1 cellular context compared by ENCODE assay signal in the genomic region with DNA sequence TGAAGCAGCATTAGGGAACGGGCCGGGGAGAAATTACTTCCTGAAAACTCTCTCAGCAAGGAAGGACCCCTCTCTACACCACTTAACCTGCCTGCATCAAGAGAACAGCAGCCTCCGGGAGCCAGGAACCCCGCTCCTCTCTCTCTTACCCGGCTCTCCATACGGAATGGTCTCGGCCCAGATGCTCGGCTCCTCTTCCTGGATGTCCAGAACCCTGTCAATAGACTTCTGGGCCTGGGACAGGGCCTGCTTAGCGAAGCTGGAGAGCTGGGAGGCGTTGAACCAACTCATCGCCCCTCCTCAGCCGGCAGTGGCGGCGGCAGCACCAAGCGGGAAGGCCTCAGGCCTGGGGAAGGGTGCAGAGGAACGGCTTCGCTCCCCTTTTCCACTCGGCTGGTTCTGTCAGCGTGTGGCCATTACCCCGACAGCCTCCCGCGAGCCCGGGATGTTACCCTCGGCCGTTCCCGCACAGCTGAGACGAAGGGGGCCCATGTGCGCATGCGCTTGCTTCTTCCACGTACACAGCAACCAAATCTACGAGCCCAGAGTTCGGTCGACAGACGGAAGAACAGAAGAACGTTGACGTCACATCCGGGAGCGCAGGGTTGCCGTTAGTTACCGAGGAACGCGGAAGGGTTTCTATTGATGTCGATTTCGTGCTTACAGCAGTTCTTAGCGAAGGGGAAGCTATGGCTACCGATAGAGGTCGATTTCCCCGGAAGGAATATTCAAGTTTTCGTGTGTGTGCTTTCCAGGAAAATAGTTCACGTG.
TF ChIP-seq lines count a peak whose summit lies in the region.

A gene with protein sequence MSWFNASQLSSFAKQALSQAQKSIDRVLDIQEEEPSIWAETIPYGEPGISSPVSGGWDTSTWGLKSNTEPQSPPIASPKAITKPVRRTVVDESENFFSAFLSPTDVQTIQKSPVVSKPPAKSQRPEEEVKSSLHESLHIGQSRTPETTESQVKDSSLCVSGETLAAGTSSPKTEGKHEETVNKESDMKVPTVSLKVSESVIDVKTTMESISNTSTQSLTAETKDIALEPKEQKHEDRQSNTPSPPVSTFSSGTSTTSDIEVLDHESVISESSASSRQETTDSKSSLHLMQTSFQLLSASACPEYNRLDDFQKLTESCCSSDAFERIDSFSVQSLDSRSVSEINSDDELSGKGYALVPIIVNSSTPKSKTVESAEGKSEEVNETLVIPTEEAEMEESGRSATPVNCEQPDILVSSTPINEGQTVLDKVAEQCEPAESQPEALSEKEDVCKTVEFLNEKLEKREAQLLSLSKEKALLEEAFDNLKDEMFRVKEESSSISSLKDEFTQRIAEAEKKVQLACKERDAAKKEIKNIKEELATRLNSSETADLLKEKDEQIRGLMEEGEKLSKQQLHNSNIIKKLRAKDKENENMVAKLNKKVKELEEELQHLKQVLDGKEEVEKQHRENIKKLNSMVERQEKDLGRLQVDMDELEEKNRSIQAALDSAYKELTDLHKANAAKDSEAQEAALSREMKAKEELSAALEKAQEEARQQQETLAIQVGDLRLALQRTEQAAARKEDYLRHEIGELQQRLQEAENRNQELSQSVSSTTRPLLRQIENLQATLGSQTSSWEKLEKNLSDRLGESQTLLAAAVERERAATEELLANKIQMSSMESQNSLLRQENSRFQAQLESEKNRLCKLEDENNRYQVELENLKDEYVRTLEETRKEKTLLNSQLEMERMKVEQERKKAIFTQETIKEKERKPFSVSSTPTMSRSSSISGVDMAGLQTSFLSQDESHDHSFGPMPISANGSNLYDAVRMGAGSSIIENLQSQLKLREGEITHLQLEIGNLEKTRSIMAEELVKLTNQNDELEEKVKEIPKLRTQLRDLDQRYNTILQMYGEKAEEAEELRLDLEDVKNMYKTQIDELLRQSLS (minus strand): TSS at position 538 of the 771 bp plus-strand sequence. CDS start 247 bp downstream, at position 291.

TF ChIP-seq in A549, 52 proteins besides CTCF, POLR2A, EP300 and RAD21 (continued from another document):
- TF ChIP-seq, protein P1, sequence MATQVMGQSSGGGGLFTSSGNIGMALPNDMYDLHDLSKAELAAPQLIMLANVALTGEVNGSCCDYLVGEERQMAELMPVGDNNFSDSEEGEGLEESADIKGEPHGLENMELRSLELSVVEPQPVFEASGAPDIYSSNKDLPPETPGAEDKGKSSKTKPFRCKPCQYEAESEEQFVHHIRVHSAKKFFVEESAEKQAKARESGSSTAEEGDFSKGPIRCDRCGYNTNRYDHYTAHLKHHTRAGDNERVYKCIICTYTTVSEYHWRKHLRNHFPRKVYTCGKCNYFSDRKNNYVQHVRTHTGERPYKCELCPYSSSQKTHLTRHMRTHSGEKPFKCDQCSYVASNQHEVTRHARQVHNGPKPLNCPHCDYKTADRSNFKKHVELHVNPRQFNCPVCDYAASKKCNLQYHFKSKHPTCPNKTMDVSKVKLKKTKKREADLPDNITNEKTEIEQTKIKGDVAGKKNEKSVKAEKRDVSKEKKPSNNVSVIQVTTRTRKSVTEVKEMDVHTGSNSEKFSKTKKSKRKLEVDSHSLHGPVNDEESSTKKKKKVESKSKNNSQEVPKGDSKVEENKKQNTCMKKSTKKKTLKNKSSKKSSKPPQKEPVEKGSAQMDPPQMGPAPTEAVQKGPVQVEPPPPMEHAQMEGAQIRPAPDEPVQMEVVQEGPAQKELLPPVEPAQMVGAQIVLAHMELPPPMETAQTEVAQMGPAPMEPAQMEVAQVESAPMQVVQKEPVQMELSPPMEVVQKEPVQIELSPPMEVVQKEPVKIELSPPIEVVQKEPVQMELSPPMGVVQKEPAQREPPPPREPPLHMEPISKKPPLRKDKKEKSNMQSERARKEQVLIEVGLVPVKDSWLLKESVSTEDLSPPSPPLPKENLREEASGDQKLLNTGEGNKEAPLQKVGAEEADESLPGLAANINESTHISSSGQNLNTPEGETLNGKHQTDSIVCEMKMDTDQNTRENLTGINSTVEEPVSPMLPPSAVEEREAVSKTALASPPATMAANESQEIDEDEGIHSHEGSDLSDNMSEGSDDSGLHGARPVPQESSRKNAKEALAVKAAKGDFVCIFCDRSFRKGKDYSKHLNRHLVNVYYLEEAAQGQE (IDR thresholded peaks at IDR 0.05) = peak; percentile 64
